ENCODE assay signal across 9 cellular contexts in the genomic region with DNA sequence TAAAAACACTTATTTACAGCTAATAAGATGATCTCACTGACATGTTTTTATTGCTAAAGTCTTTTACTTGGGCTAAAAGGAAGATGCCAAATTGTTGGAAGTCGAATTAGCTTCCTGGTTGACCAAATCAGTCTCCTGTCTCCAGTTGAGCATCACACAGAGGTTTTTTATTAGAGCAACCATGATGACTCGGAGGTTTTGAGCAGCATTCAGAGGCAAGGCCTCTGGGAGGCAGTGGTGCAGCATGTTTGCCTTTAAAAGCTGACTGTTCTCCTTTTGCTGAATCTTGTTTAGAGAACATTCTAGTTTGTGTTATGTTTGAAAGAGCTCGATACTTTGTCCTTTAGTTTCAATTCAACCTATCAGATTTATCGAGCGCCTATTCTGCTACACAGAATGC. TPM values are rescaled to one million over a fixed set of nuclear protein-coding genes. Genes with fewer than 3 reads are reported as not detected.
DNase-seq lines count a peak whose midpoint lies in the region; FAIRE-seq and TF ChIP-seq lines count a peak whose summit lies in the region.
"Had no signal": no experiment of that assay in that cellular context is flagged by ENCODE, and none has a peak within 500 bp of the region (broad histone marks: within the 10 kb centered on the region; RNA-seq: fewer than 3 reads in every experiment).

No MANE protein-coding gene starts in this region.

- peaks cover 19% of the 10 kb centered on the region for H3K36me3 Mint-ChIP-seq in mesothelial cell of epicardium
- H3K36me3 Mint-ChIP-seq: memory B cell had no signal

- TF ChIP-seq POLR2A in H54 (IDR thresholded peaks at IDR 0.05; ENCODE audit: low read depth, low read length) (no peak), GM12891 (IDR thresholded peaks at IDR 0.05; ENCODE audit: low read depth, low read length) (no peak)

- TF ChIP-seq CTCF in 22Rv1 (IDR thresholded peaks at IDR 0.05) (peak; percentile 73), mesothelial cell of epicardium (IDR thresholded peaks at IDR 0.05; ENCODE audit: unreplicated experiment) (no peak)

- peak overlapping the region; percentile 38 for H3K27ac ChIP-seq in 22Rv1

- H3K4me3 Mint-ChIP-seq in mesothelial cell of epicardium = peak overlapping the region; percentile 81

- no peaks in the 10 kb centered on the region for H3K9me3 Mint-ChIP-seq in mesothelial cell of epicardium
- H3K9me3 Mint-ChIP-seq: memory B cell had no signal

- FAIRE-seq in H54 (lab: Jason Lieb, UNC) (no peak), GM12891 (lab: Jason Lieb, UNC) (no peak)

- no peak overlapping the region for H3K27ac Mint-ChIP-seq in mesothelial cell of epicardium
- H3K27ac Mint-ChIP-seq: memory B cell had no signal

- DNase-seq in GM04504 (ENCODE audit: low read depth) = peak; percentile 54
- peak; percentile 64 for DNase-seq in NCI-H460 (ENCODE audit: extremely low read depth, low read depth)
- DNase-seq in dermis microvascular lymphatic vessel endothelial cell (ENCODE audit: low read depth in 2 of 2) = peak; percentile 43 to 70
- no peak for DNase-seq in mesothelial cell of epicardium (ENCODE audit: low spot score in 2 of 2, unreplicated experiment in 2 of 2)
- no peak for DNase-seq in NCI-H524 treated with DMSO at 0.1 percent for 48 hours (lab: John Stamatoyannopoulos, UW)
- DNase-seq in H54 (ENCODE audit: insufficient read length, low spot score) = no peak
- DNase-seq in GM12891 (ENCODE audit: insufficient read length, low spot score) = no peak

- peaks cover 9% of the 10 kb centered on the region for H3K27me3 Mint-ChIP-seq in mesothelial cell of epicardium (ENCODE audit: low read depth)

- H3K4me1 Mint-ChIP-seq in mesothelial cell of epicardium = peaks cover 17% of the 10 kb centered on the region

TF ChIP-seq in GM12891, 5 proteins besides CTCF, POLR2A, EP300 and RAD21:
- TF ChIP-seq PAX5 (IDR thresholded peaks at IDR 0.05; ENCODE audit: insufficient read depth, low read length, severe bottlenecking) (no peak), POU2F2 (IDR thresholded peaks at IDR 0.05; ENCODE audit: low read depth, low read length) (no peak), SPI1 (IDR thresholded peaks at IDR 0.05; ENCODE audit: low read depth, low read length) (no peak), POLR2AphosphoS5 (IDR thresholded peaks at IDR 0.05; ENCODE audit: low read depth, low read length) (no peak), TAF1 (IDR thresholded peaks at IDR 0.05; ENCODE audit: low read depth, low read length) (no peak)
TF ChIP-seq in GM12891: peak in this region for 0.

RNA-seq across cellular contexts. Expression of a gene that starts 2.1 kb away (rescaled TPM):
- total RNA-seq in NCI-H460 (2014; rRNA removed; shearing (Covaris generic)) = 2,874 and 3,041 TPM in 2 replicates
- polyA plus RNA-seq in NCI-H460 (2014; cell fraction: nucleus; rRNA removed) = 4,685 and 4,865 TPM in 2 replicates
- total RNA-seq in dermis microvascular lymphatic vessel endothelial cell (24.9 and 49.9 TPM in 2 replicates), mesothelial cell of epicardium (161 to 181 TPM (median 163 TPM) in 3 replicates)
- 8.2 TPM for polyA plus RNA-seq in GM12891 (2012; ENCODE audit: low read depth, missing spikeins)

RNA-seq across cellular contexts. Expression of a gene that starts 44.4 kb away (rescaled TPM):
- total RNA-seq in NCI-H460 (2014; rRNA removed; shearing (Covaris generic)) = 32.2 and 34.4 TPM in 2 replicates
- 16.2 and 18.1 TPM in 2 replicates for polyA plus RNA-seq in NCI-H460 (2014; cell fraction: nucleus; rRNA removed)
- 23.0 and 30.9 TPM in 2 replicates for total RNA-seq in dermis microvascular lymphatic vessel endothelial cell
- total RNA-seq in mesothelial cell of epicardium = 56.6 to 63.5 TPM (median 63.2 TPM) in 3 replicates
- polyA plus RNA-seq in GM12891 (2012; ENCODE audit: low read depth, missing spikeins) = 2.9 TPM

Comparison
In these comparisons a context has a peak if more than half of its experiments do, and no peak if none do; other contexts are left out.
1. DNase-seq: peak in GM04504 (single experiment), NCI-H460 (single experiment) and dermis microvascular lymphatic vessel endothelial cell (2 of 2); none in mesothelial cell of epicardium (0 of 2), NCI-H524 treated with DMSO at 0.1 percent for 48 hours (single experiment), H54 (single experiment) and GM12891 (single experiment).
2. RNA of a gene that starts 2.1 kb away (total RNA-seq): 2,874 to 3,041 TPM in NCI-H460; 161 to 181 TPM in mesothelial cell of epicardium and 24.9 to 49.9 TPM in dermis microvascular lymphatic vessel endothelial cell; every median in the first group is over 10 times any median in the second.